Comparison of ENCODE assay signal across 2 cellular contexts in the genomic region with DNA sequence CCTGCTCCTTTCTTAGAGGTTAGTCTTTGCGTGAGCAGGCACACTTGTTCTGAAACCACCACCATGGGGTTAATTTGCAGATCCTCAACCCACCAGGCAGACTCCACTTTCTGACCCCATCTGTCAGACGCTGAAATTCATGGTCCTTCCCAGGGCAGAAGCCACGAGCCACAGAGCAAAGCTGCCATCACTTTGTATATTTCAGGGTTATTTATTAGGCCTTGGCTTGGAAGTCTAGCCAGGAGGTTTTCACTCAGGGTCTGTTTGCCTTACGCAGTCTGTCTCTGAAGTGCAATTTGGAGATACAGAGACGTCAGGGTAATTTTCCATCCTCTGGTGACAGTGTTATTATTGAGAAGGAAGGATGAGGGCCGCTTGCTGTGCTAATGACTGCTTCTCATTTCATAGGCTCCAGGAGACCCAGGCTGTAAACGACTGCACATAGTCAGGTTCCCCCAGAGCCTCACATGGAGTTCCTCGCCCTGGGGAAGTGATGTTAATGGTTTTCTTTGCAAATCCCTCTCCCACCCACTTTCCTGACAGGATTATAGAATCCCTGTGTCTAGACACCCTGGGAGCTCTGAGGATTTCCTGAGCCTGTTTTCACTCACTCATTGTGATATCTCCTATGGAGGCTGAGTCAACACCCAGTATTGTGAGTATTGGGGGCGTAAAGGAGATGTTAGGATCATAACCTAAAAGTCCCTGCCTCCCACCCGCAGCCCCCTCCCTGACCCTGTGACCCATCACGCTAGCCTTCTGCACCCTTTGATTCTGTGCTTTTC.
A peak's percentile ranks its signal among the peaks of the same experiment; 100 is the strongest.
TF ChIP-seq lines count a peak whose summit lies in the region.

No MANE protein-coding gene starts in this region.

TF ChIP-seq in HEK293, 187 proteins besides CTCF, POLR2A, EP300 and RAD21 (continues in another document):
- TF ChIP-seq ZNF843 (tag by site-specific recombination; IDR thresholded peaks at IDR 0.05) (peak; percentile 23; the same call in 1 of the 2 replicates), EGR2 (tag by site-specific recombination; IDR thresholded peaks at IDR 0.05; ENCODE audit: low read depth) (peak; percentile 70; the same call in 1 of the 2 replicates), ZNF366 (tag by site-specific recombination; conservative IDR thresholded peaks at IDR 0.05) (no peak), TCF7L2 (IDR thresholded peaks at IDR 0.05; ENCODE audit: borderline replicate concordance, low read depth, low read length) (peak; percentile 76; the same call in 1 of the 2 replicates), SP7 (tag by site-specific recombination; IDR thresholded peaks at IDR 0.05) (peak; percentile 88), YY2 (tag by site-specific recombination; IDR thresholded peaks at IDR 0.05) (no peak), ZNF146 (tag by site-specific recombination; IDR thresholded peaks at IDR 0.05) (no peak), ZNF701 (tag by site-specific recombination; IDR thresholded peaks at IDR 0.05) (no peak), ZIC2 (tag by site-specific recombination; IDR thresholded peaks at IDR 0.05) (peak; percentile 96), ZFHX2 (tag by site-specific recombination; conservative IDR thresholded peaks at IDR 0.05) (0 out of 2 replicates have a peak, but pooled peaks have one; percentile 20), ZBTB8A (tag by site-specific recombination; IDR thresholded peaks at IDR 0.05) (no peak), ZNF501 (tag by site-specific recombination; IDR thresholded peaks at IDR 0.05) (no peak), FEZF1 (tag by site-specific recombination; IDR thresholded peaks at IDR 0.05) (peak; percentile 91), PRDM2 (tag by site-specific recombination; IDR thresholded peaks at IDR 0.05; ENCODE audit: borderline replicate concordance) (no peak), ZNF423 (tag by site-specific recombination; IDR thresholded peaks at IDR 0.05) (0 out of 2 replicates have a peak, but pooled peaks have one; percentile 23), MYNN (tag by site-specific recombination; IDR thresholded peaks at IDR 0.05; ENCODE audit: borderline replicate concordance) (no peak), ZNF768 (tag by site-specific recombination; IDR thresholded peaks at IDR 0.05) (no peak), TRIM28 (IDR thresholded peaks at IDR 0.05; ENCODE audit: borderline replicate concordance, low read length) (peak; percentile 62; the same call in 1 of the 2 replicates), ZNF350 (tag by site-specific recombination; IDR thresholded peaks at IDR 0.05) (no peak), GLIS1 (tag by site-specific recombination; IDR thresholded peaks at IDR 0.05) (peak; percentile 50; the same call in 1 of the 2 replicates), SETDB1 (IDR thresholded peaks at IDR 0.05; ENCODE audit: insufficient read length, low read length) (no peak), ZNF561 (tag by site-specific recombination; IDR thresholded peaks at IDR 0.05; ENCODE audit: borderline replicate concordance) (peak; percentile 64; the same call in 1 of the 2 replicates), ZNF837 (tag by site-specific recombination; IDR thresholded peaks at IDR 0.05) (no peak), ZNF184 (tag by site-specific recombination; IDR thresholded peaks at IDR 0.05) (no peak), ZFP37 (tag by site-specific recombination; IDR thresholded peaks at IDR 0.05) (no peak), GLI2 (tag by site-specific recombination; IDR thresholded peaks at IDR 0.05; ENCODE audit: borderline replicate concordance, low read depth) (peak; percentile 22; the same call in 1 of the 2 replicates)
- TF ChIP-seq, protein P1, sequence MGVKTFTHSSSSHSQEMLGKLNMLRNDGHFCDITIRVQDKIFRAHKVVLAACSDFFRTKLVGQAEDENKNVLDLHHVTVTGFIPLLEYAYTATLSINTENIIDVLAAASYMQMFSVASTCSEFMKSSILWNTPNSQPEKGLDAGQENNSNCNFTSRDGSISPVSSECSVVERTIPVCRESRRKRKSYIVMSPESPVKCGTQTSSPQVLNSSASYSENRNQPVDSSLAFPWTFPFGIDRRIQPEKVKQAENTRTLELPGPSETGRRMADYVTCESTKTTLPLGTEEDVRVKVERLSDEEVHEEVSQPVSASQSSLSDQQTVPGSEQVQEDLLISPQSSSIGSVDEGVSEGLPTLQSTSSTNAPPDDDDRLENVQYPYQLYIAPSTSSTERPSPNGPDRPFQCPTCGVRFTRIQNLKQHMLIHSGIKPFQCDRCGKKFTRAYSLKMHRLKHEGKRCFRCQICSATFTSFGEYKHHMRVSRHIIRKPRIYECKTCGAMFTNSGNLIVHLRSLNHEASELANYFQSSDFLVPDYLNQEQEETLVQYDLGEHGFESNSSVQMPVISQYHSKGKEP (tag by site-specific recombination; IDR thresholded peaks at IDR 0.05): no peak

TF ChIP-seq in SK-N-SH, 30 proteins besides CTCF, POLR2A, EP300 and RAD21:
- TF ChIP-seq NRF1 (IDR thresholded peaks at IDR 0.05; ENCODE audit: low read depth, low read length) (no peak), GABPA (IDR thresholded peaks at IDR 0.05; ENCODE audit: low read depth) (no peak), EZH2phosphoT487 (IDR thresholded peaks at IDR 0.05; ENCODE audit: borderline replicate concordance, low read depth) (no peak), CHD2 (IDR thresholded peaks at IDR 0.05; ENCODE audit: low read length, partially characterized antibody) (no peak), RFX5 (IDR thresholded peaks at IDR 0.05; ENCODE audit: low read length) (no peak)
- TF ChIP-seq, protein P2, sequence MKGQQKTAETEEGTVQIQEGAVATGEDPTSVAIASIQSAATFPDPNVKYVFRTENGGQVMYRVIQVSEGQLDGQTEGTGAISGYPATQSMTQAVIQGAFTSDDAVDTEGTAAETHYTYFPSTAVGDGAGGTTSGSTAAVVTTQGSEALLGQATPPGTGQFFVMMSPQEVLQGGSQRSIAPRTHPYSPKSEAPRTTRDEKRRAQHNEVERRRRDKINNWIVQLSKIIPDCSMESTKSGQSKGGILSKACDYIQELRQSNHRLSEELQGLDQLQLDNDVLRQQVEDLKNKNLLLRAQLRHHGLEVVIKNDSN (IDR thresholded peaks at IDR 0.05; ENCODE audit: borderline replicate concordance, low read depth): no peak
- TF ChIP-seq, protein P3, sequence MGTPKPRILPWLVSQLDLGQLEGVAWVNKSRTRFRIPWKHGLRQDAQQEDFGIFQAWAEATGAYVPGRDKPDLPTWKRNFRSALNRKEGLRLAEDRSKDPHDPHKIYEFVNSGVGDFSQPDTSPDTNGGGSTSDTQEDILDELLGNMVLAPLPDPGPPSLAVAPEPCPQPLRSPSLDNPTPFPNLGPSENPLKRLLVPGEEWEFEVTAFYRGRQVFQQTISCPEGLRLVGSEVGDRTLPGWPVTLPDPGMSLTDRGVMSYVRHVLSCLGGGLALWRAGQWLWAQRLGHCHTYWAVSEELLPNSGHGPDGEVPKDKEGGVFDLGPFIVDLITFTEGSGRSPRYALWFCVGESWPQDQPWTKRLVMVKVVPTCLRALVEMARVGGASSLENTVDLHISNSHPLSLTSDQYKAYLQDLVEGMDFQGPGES (IDR thresholded peaks at IDR 0.05; ENCODE audit: low read depth, low read length): no peak
